Comparison of ENCODE assay signal across 12 cellular contexts in genomic region chr2:37555457-37555856, GRCh38.
DNase-seq lines count a peak whose midpoint lies in the region; ATAC-seq lines count a peak whose summit lies in the region.
"Had no signal": no experiment of that assay in that cellular context is flagged by ENCODE, and none has a peak within 500 bp of the region (broad histone marks: within the 10 kb centered on the region; RNA-seq: fewer than 3 reads in every experiment).

No MANE protein-coding gene starts in this region.

- peak; percentile 89 for DNase-seq in GF-D8 (lab: John Stamatoyannopoulos, UW)
- peak; percentile 84 to 91 for DNase-seq in NOMO-1 (lab: John Stamatoyannopoulos, UW; ENCODE audit: unreplicated experiment in 2 of 2)
- peak; percentile 55 for DNase-seq in medulla oblongata (ENCODE audit: extremely low spot score)
- DNase-seq in NCI-H1092 (lab: John Stamatoyannopoulos, UW), result no peak
- DNase-seq in activated CD4-positive, alpha-beta T cell treated with anti-CD3 and anti-CD28 coated beads for 1 hour, result no peak
- DNase-seq in G401 (ENCODE audit: low spot score), result no peak
- DNase-seq: DND-41, NCI-H345, pancreas, T1000 had no signal

- peak; percentile 40 for ATAC-seq in GM21619 (IDR thresholded peaks at IDR 0.05; ENCODE audit: unreplicated experiment)
- no peak for ATAC-seq in GM21447 (IDR thresholded peaks at IDR 0.05; ENCODE audit: unreplicated experiment)

- in situ Hi-C loops in G401 (cut with HindIII; ENCODE audit: low sequenced_read_pairs), result no loop called here

Comparison
In these comparisons a context has a peak if more than half of its experiments do, and no peak if none do; other contexts are left out.
1. DNase-seq: peak in GF-D8 (single experiment), NOMO-1 (2 of 2) and medulla oblongata (single experiment); none in NCI-H1092 (single experiment), activated CD4-positive, alpha-beta T cell treated with anti-CD3 and anti-CD28 coated beads for 1 hour (single experiment) and G401 (single experiment).